ENCODE assay signal across 1 cellular context in the genomic region with DNA sequence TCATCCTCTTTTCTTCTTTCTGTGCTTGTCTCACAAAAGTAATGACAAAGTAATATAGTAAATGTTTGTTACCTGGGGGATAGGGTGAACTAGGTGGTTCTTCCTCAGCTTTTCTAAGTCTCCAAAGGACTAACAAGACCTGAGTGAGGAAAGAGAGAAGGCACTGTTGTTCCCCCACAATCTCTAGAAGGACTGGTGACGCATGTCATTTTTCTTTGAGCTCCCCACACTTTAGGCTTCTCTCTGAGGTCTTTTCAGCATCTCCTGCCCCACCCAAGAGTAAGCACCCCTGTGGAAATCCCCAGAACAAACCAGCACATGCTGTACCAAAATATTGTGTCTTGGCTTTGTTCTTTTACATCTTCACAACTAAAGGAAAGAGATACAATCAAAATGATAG.
A peak's percentile ranks its signal among the peaks of the same experiment; 100 is the strongest.
TF ChIP-seq lines count a peak whose summit lies in the region.

No MANE protein-coding gene starts in this region.

TF ChIP-seq in GM12878, 131 proteins besides CTCF, POLR2A, EP300 and RAD21 (continued from another document):
- TF ChIP-seq, protein P1, sequence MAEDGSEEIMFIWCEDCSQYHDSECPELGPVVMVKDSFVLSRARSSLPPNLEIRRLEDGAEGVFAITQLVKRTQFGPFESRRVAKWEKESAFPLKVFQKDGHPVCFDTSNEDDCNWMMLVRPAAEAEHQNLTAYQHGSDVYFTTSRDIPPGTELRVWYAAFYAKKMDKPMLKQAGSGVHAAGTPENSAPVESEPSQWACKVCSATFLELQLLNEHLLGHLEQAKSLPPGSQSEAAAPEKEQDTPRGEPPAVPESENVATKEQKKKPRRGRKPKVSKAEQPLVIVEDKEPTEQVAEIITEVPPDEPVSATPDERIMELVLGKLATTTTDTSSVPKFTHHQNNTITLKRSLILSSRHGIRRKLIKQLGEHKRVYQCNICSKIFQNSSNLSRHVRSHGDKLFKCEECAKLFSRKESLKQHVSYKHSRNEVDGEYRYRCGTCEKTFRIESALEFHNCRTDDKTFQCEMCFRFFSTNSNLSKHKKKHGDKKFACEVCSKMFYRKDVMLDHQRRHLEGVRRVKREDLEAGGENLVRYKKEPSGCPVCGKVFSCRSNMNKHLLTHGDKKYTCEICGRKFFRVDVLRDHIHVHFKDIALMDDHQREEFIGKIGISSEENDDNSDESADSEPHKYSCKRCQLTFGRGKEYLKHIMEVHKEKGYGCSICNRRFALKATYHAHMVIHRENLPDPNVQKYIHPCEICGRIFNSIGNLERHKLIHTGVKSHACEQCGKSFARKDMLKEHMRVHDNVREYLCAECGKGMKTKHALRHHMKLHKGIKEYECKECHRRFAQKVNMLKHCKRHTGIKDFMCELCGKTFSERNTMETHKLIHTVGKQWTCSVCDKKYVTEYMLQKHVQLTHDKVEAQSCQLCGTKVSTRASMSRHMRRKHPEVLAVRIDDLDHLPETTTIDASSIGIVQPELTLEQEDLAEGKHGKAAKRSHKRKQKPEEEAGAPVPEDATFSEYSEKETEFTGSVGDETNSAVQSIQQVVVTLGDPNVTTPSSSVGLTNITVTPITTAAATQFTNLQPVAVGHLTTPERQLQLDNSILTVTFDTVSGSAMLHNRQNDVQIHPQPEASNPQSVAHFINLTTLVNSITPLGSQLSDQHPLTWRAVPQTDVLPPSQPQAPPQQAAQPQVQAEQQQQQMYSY (CRISPR knock-in tag; IDR thresholded peaks at IDR 0.05) = no peak
- TF ChIP-seq, protein P2, sequence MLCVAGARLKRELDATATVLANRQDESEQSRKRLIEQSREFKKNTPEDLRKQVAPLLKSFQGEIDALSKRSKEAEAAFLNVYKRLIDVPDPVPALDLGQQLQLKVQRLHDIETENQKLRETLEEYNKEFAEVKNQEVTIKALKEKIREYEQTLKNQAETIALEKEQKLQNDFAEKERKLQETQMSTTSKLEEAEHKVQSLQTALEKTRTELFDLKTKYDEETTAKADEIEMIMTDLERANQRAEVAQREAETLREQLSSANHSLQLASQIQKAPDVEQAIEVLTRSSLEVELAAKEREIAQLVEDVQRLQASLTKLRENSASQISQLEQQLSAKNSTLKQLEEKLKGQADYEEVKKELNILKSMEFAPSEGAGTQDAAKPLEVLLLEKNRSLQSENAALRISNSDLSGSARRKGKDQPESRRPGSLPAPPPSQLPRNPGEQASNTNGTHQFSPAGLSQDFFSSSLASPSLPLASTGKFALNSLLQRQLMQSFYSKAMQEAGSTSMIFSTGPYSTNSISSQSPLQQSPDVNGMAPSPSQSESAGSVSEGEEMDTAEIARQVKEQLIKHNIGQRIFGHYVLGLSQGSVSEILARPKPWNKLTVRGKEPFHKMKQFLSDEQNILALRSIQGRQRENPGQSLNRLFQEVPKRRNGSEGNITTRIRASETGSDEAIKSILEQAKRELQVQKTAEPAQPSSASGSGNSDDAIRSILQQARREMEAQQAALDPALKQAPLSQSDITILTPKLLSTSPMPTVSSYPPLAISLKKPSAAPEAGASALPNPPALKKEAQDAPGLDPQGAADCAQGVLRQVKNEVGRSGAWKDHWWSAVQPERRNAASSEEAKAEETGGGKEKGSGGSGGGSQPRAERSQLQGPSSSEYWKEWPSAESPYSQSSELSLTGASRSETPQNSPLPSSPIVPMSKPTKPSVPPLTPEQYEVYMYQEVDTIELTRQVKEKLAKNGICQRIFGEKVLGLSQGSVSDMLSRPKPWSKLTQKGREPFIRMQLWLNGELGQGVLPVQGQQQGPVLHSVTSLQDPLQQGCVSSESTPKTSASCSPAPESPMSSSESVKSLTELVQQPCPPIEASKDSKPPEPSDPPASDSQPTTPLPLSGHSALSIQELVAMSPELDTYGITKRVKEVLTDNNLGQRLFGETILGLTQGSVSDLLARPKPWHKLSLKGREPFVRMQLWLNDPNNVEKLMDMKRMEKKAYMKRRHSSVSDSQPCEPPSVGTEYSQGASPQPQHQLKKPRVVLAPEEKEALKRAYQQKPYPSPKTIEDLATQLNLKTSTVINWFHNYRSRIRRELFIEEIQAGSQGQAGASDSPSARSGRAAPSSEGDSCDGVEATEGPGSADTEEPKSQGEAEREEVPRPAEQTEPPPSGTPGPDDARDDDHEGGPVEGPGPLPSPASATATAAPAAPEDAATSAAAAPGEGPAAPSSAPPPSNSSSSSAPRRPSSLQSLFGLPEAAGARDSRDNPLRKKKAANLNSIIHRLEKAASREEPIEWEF (IDR thresholded peaks at IDR 0.05; ENCODE audit: insufficient replicate concordance, low read depth, low read length) = no peak
- TF ChIP-seq BRCA1 (IDR thresholded peaks at IDR 0.05; ENCODE audit: low read depth, low read length) = no peak
- no peak for TF ChIP-seq MTA3 (IDR thresholded peaks at IDR 0.05; ENCODE audit: borderline replicate concordance, low read length)
- no peak for TF ChIP-seq NR2C2 (IDR thresholded peaks at IDR 0.05; ENCODE audit: borderline replicate concordance, control insufficient read depth, insufficient read length, low read depth)
- TF ChIP-seq, protein P3, sequence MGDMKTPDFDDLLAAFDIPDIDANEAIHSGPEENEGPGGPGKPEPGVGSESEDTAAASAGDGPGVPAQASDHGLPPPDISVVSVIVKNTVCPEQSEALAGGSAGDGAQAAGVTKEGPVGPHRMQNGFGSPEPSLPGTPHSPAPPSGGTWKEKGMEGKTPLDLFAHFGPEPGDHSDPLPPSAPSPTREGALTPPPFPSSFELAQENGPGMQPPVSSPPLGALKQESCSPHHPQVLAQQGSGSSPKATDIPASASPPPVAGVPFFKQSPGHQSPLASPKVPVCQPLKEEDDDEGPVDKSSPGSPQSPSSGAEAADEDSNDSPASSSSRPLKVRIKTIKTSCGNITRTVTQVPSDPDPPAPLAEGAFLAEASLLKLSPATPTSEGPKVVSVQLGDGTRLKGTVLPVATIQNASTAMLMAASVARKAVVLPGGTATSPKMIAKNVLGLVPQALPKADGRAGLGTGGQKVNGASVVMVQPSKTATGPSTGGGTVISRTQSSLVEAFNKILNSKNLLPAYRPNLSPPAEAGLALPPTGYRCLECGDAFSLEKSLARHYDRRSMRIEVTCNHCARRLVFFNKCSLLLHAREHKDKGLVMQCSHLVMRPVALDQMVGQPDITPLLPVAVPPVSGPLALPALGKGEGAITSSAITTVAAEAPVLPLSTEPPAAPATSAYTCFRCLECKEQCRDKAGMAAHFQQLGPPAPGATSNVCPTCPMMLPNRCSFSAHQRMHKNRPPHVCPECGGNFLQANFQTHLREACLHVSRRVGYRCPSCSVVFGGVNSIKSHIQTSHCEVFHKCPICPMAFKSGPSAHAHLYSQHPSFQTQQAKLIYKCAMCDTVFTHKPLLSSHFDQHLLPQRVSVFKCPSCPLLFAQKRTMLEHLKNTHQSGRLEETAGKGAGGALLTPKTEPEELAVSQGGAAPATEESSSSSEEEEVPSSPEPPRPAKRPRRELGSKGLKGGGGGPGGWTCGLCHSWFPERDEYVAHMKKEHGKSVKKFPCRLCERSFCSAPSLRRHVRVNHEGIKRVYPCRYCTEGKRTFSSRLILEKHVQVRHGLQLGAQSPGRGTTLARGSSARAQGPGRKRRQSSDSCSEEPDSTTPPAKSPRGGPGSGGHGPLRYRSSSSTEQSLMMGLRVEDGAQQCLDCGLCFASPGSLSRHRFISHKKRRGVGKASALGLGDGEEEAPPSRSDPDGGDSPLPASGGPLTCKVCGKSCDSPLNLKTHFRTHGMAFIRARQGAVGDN (IDR thresholded peaks at IDR 0.05) = peak; percentile 17; the same call in 1 of the 2 replicates
- TF ChIP-seq RB1 (IDR thresholded peaks at IDR 0.05; ENCODE audit: borderline replicate concordance) = no peak
- TF ChIP-seq, protein P4, sequence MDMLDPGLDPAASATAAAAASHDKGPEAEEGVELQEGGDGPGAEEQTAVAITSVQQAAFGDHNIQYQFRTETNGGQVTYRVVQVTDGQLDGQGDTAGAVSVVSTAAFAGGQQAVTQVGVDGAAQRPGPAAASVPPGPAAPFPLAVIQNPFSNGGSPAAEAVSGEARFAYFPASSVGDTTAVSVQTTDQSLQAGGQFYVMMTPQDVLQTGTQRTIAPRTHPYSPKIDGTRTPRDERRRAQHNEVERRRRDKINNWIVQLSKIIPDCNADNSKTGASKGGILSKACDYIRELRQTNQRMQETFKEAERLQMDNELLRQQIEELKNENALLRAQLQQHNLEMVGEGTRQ (IDR thresholded peaks at IDR 0.05; ENCODE audit: borderline replicate concordance, low read depth, low read length) = no peak
- TF ChIP-seq TCF7 (IDR thresholded peaks at IDR 0.05; ENCODE audit: borderline replicate concordance) = no peak
- no peak for TF ChIP-seq TAF1 (IDR thresholded peaks at IDR 0.05; ENCODE audit: borderline replicate concordance, low read depth, low read length)
